Comparison of ENCODE assay signal across 22 cellular contexts in the genomic region with DNA sequence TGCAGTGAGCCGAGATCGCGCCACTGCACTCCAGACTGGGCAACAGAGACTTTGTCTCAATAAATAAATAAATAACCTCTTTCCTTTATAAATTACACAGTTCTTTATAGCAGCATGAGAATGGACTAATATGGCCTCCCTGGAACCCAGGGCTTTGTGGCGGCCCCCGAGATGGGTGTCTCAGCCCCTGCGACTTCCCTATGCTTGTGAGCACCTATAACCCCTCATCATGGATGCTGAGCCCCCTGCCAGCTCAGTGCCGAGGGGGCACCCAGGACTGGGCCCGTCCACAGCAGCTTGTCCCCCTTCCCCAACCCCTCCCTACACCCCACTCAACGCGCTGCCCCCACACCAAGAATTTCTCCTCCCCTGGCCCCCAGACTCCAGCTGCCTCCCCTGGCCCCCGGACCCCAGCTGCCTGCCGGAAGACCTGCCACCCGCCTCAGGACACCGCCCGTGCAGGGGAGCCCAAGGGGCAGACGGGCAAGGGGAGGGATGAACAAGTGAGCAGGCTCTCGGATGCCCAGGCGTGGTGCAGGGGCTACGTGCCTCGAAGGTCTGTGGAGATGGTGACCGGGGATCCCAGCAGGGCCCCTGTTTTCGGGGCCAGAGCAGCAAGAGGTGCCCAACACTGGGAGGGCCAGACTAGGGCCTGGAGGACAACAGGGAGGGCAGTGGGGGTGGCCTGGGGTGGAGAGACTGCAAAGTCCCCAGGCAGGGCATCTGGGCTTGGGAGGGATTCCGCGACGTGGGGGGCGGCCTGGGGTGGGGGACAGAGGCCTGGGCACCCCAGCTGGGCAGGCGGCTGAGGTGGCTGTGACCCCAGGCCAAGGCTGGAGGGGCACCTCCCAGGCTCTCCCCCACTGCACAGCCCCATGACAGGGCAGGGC.
DNase-seq lines count a peak whose midpoint lies in the region; ATAC-seq and TF ChIP-seq lines count a peak whose summit lies in the region.
"Had no signal": no experiment of that assay in that cellular context is flagged by ENCODE, and none has a peak within 500 bp of the region (broad histone marks: within the 10 kb centered on the region; RNA-seq: fewer than 3 reads in every experiment).

No MANE protein-coding gene starts in this region.

- ATAC-seq in stimulated activated naive CD8-positive, alpha-beta T cell treated with anti-CD3 and anti-CD28 coated beads, Interleukin-15, amount 100 ng/mL, for 72 hours, result peak; percentile 24
- no peak for ATAC-seq in stimulated activated naive CD8-positive, alpha-beta T cell treated with anti-CD3 and anti-CD28 coated beads, Interleukin-15, Interleukin-2, amounts not matched to agents 100 U/mL and 50 U/mL, for 24 hours
- ATAC-seq in left cardiac atrium (no peak), GM21360 (IDR thresholded peaks at IDR 0.05; ENCODE audit: unreplicated experiment) (no peak)
- no peak for ATAC-seq in CD8-positive, alpha-beta T cell
- ATAC-seq: GM23338, HCT116 had no signal

- H3K36me3 ChIP-seq in CD4-positive, alpha-beta memory T cell (ENCODE audit: insufficient read depth, low read length), result no peaks in the 10 kb centered on the region
- no peaks in the 10 kb centered on the region for H3K36me3 ChIP-seq in CD8-positive, alpha-beta T cell (ENCODE audit: insufficient read depth, low read length)
- H3K36me3 ChIP-seq: BLaER1 had no signal

- H3K4me1 ChIP-seq in CD4-positive, alpha-beta memory T cell (ENCODE audit: insufficient read depth, low read length), result peaks cover 25% of the 10 kb centered on the region
- H3K4me1 ChIP-seq in CD8-positive, alpha-beta T cell (ENCODE audit: insufficient read depth, low read length), result peaks cover 14% of the 10 kb centered on the region

- H3K9me3 Mint-ChIP-seq in stimulated activated naive CD8-positive, alpha-beta T cell treated with anti-CD3 and anti-CD28 coated beads, Interleukin-15, amount 100 ng/mL, for 72 hours, result peaks cover 6 to 7% of the 10 kb centered on the region in 2 donors
- H3K9me3 Mint-ChIP-seq in CD4-positive, alpha-beta memory T cell, result peaks cover 2 to 8% (median 6%) of the 10 kb centered on the region in 8 donors
- H3K9me3 Mint-ChIP-seq in CD8-positive, alpha-beta T cell, result peaks cover 6% of the 10 kb centered on the region
- H3K9me3 Mint-ChIP-seq: GM23338 had no signal

- no peak for TF ChIP-seq CTCF in CD8-positive, alpha-beta T cell (IDR thresholded peaks at IDR 0.05)

- DNase-seq in stimulated activated naive CD8-positive, alpha-beta T cell treated with anti-CD3 and anti-CD28 coated beads, Interleukin-15, amount 100 ng/mL, for 72 hours, result no peak
- DNase-seq in stimulated activated naive CD8-positive, alpha-beta T cell treated with anti-CD3 and anti-CD28 coated beads, Interleukin-15, Interleukin-2, amounts not matched to agents 100 U/mL and 50 U/mL, for 24 hours, result no peak
- DNase-seq in left cardiac atrium (peak; percentile 14), posterior vena cava (ENCODE audit: low spot score) (peak; percentile 75)
- DNase-seq in CD4-positive, alpha-beta memory T cell, result no peak
- DNase-seq in CD8-positive, alpha-beta T cell, result no peak
- DNase-seq: Calu3, DMS153, KBM-7, MM.1S, NCI-H1092, NCI-H1436, NCI-H187 treated with DMSO at 0.1 percent for 48 hours, NCI-H2107, NCI-H446 treated with DMSO at 0.1 percent for 48 hours, PC-9, RPMI8226 had no signal

- CTCF ChIA-PET in CD4-positive, alpha-beta memory T cell (lab: Charles Lee; ENCODE audit: partially characterized antibody), result no interaction called here
- CTCF ChIA-PET in CD8-positive, alpha-beta T cell (lab: Charles Lee), result interaction anchor here (1.5 kb wide), 1 partner anchor 20 kb away, joined by 8 read pairs; no protein-coding TSS in a partner anchor

- H3K4me3 Mint-ChIP-seq in stimulated activated naive CD8-positive, alpha-beta T cell treated with anti-CD3 and anti-CD28 coated beads, Interleukin-15, amount 100 ng/mL, for 72 hours, result no peak overlapping the region
- H3K4me3 Mint-ChIP-seq in CD4-positive, alpha-beta memory T cell, result peak overlapping the region in 1 of 8 donors; percentile 17
- no peak overlapping the region for H3K4me3 Mint-ChIP-seq in CD8-positive, alpha-beta T cell
- H3K4me3 Mint-ChIP-seq: CD8-positive, alpha-beta memory T cell; GM23338 had no signal

- POLR2A ChIA-PET in CD4-positive, alpha-beta memory T cell (lab: Charles Lee; ENCODE audit: partially characterized antibody), result no interaction called here
- POLR2A ChIA-PET in CD8-positive, alpha-beta T cell (lab: Charles Lee), result no interaction called here

- H3K27ac ChIP-seq in CD4-positive, alpha-beta memory T cell (ENCODE audit: low read depth, low read length), result no peak overlapping the region
- H3K27ac ChIP-seq in CD8-positive, alpha-beta T cell (ENCODE audit: low read depth, low read length), result no peak overlapping the region
- H3K27ac ChIP-seq: PC-9 had no signal

- peaks cover 25% of the 10 kb centered on the region for H3K4me1 Mint-ChIP-seq in stimulated activated naive CD8-positive, alpha-beta T cell treated with anti-CD3 and anti-CD28 coated beads, Interleukin-15, amount 100 ng/mL, for 72 hours
- peaks cover 12 to 34% (median 26%) of the 10 kb centered on the region in 4 donors for H3K4me1 Mint-ChIP-seq in CD4-positive, alpha-beta memory T cell
- peaks cover 23% of the 10 kb centered on the region for H3K4me1 Mint-ChIP-seq in CD8-positive, alpha-beta T cell (ENCODE audit: low read depth)
- H3K4me1 Mint-ChIP-seq: GM23338 had no signal

- H3K27me3 Mint-ChIP-seq in stimulated activated naive CD8-positive, alpha-beta T cell treated with anti-CD3 and anti-CD28 coated beads, Interleukin-15, amount 100 ng/mL, for 72 hours, result peaks cover under 1% of the 10 kb centered on the region
- peaks cover 0 to 2% of the 10 kb centered on the region in 2 donors for H3K27me3 Mint-ChIP-seq in CD4-positive, alpha-beta memory T cell
- no peaks in the 10 kb centered on the region for H3K27me3 Mint-ChIP-seq in CD8-positive, alpha-beta T cell (ENCODE audit: low read depth)
- H3K27me3 Mint-ChIP-seq: CD8-positive, alpha-beta memory T cell had no signal

- intact Hi-C loops in left cardiac atrium (cut with DNase I) (no loop called here), posterior vena cava (cut with DNase I) (no loop called here)
- intact Hi-C loops in CD4-positive, alpha-beta memory T cell (cut with micrococcal nuclease), result loop anchor here (10.0 kb wide), 1 partner anchor 475 kb away; no protein-coding TSS in a partner anchor
- intact Hi-C loops in CD8-positive, alpha-beta T cell (cut with DNase I, micrococcal nuclease), result loop anchor here (10.0 kb wide), 2 partner anchors 335 to 475 kb away; no protein-coding TSS in a partner anchor

- H3K36me3 Mint-ChIP-seq in CD4-positive, alpha-beta memory T cell, result no peaks in the 10 kb centered on the region
- H3K36me3 Mint-ChIP-seq in CD8-positive, alpha-beta T cell, result no peaks in the 10 kb centered on the region
- H3K36me3 Mint-ChIP-seq: CD8-positive, alpha-beta memory T cell had no signal

- no peaks in the 10 kb centered on the region for H3K27me3 ChIP-seq in CD4-positive, alpha-beta memory T cell (ENCODE audit: insufficient read depth, low read length)
- no peaks in the 10 kb centered on the region for H3K27me3 ChIP-seq in CD8-positive, alpha-beta T cell (ENCODE audit: insufficient read depth, low read length)
- H3K27me3 ChIP-seq: BLaER1 had no signal

- H3K9me3 ChIP-seq in CD4-positive, alpha-beta memory T cell (ENCODE audit: control insufficient read depth in 1 of 2, low read length in 2 of 2), result no peaks in the 10 kb centered on the region
- H3K9me3 ChIP-seq in CD8-positive, alpha-beta T cell (ENCODE audit: low read length), result no peaks in the 10 kb centered on the region
- H3K9me3 ChIP-seq: BLaER1 had no signal

- no peak overlapping the region for H3K27ac Mint-ChIP-seq in stimulated activated naive CD8-positive, alpha-beta T cell treated with anti-CD3 and anti-CD28 coated beads, Interleukin-15, amount 100 ng/mL, for 72 hours
- peak overlapping the region in 2 of 7 donors; percentile 30 to 42 for H3K27ac Mint-ChIP-seq in CD4-positive, alpha-beta memory T cell
- no peak overlapping the region for H3K27ac Mint-ChIP-seq in CD8-positive, alpha-beta T cell
- H3K27ac Mint-ChIP-seq: GM23338 had no signal

- H3K4me3 ChIP-seq in CD4-positive, alpha-beta memory T cell (ENCODE audit: low read length in 2 of 2), result no peak overlapping the region
- no peak overlapping the region for H3K4me3 ChIP-seq in CD8-positive, alpha-beta T cell (ENCODE audit: low read depth, low read length)
- H3K4me3 ChIP-seq: BLaER1, GM23338, PC-9 had no signal

Comparison
In these comparisons a context has a peak if more than half of its experiments do, and no peak if none do; other contexts are left out.
1. DNase-seq: peak in left cardiac atrium (single experiment) and posterior vena cava (single experiment); none in stimulated activated naive CD8-positive, alpha-beta T cell treated with anti-CD3 and anti-CD28 coated beads, Interleukin-15, amount 100 ng/mL, for 72 hours (0 of 2), stimulated activated naive CD8-positive, alpha-beta T cell treated with anti-CD3 and anti-CD28 coated beads, Interleukin-15, Interleukin-2, amounts not matched to agents 100 U/mL and 50 U/mL, for 24 hours (single experiment), CD4-positive, alpha-beta memory T cell (0 of 5) and CD8-positive, alpha-beta T cell (0 of 7).
2. intact Hi-C loops: an anchor here in CD4-positive, alpha-beta memory T cell (10.0 kb wide) and CD8-positive, alpha-beta T cell (10.0 kb wide); none called in left cardiac atrium and posterior vena cava.